ENCODE assay signal across 23 cellular contexts in genomic region chr19:41318696-41319499, GRCh38. TPM values are rescaled to one million over a fixed set of nuclear protein-coding genes. Genes with fewer than 3 reads are reported as not detected.
A peak's percentile ranks its signal among the peaks of the same experiment; 100 is the strongest.
DNase-seq lines count a peak whose midpoint lies in the region; ATAC-seq, FAIRE-seq and TF ChIP-seq lines count a peak whose summit lies in the region.
"Had no signal": no experiment of that assay in that cellular context is flagged by ENCODE, and none has a peak within 500 bp of the region (broad histone marks: within the 10 kb centered on the region; RNA-seq: fewer than 3 reads in every experiment).

No MANE protein-coding gene starts in this region.

- no peak for FAIRE-seq in astrocyte (lab: Jason Lieb, UNC)
- FAIRE-seq: endothelial cell of umbilical vein had no signal

- no peak overlapping the region for H3K4me2 ChIP-seq in IMR-90 (ENCODE audit: low read depth, low read length)
- no peak overlapping the region for H3K4me2 ChIP-seq in astrocyte (ENCODE audit: low read length)
- H3K4me2 ChIP-seq: GM23338 had no signal

- no peak overlapping the region for H2BK5ac ChIP-seq in IMR-90 (ENCODE audit: low read depth, low read length, poor library complexity, severe bottlenecking)

- no peak overlapping the region for H4K91ac ChIP-seq in IMR-90 (ENCODE audit: insufficient read depth, low read depth, low read length)

- peak in 1 of 5 donors; percentile 41 for DNase-seq in CD4-positive, alpha-beta memory T cell
- no peak for DNase-seq in IMR-90
- DNase-seq in astrocyte (ENCODE audit: low read depth): no peak
- no peak for DNase-seq in naive B cell
- no peak for DNase-seq in RKO (ENCODE audit: low spot score)
- DNase-seq in activated T-helper 1 cell treated with anti-CD3 and anti-CD28 coated beads, Interleukin-12 subunit alpha, Interleukin-12 subunit beta, Interleukin-2, Interleukin-4 antibody, amounts not matched to agents 30 ng/mL and 10 ng/mL and 1 ng/mL, durations not matched to agents 14 hours and 24 hours and 36 hours (ENCODE audit: low spot score): no peak
- DNase-seq: activated effector memory CD4-positive, alpha-beta T cell treated with anti-CD3 and anti-CD28 coated beads, Interleukin-2, amount 50 U/mL, for 16 hours; amygdala; COR-L47; dermis blood vessel endothelial cell; left ventricle myocardium inferior; NCI-H1092 treated with DMSO at 0.1 percent for 48 hours; NCI-H2029; NCI-H226; PC-3; stimulated activated CD4-positive, alpha-beta T cell treated with anti-CD3 and anti-CD28 coated beads, Interleukin-2, amount 100 ng/mL, for 24 hours; stimulated activated naive CD4-positive, alpha-beta T cell treated with Interleukin-2 at 50 U/mL for 16 hours; tibial artery had no signal

- no peaks in the 10 kb centered on the region for H3K27me3 Mint-ChIP-seq in CD4-positive, alpha-beta memory T cell
- no peaks in the 10 kb centered on the region for H3K27me3 Mint-ChIP-seq in astrocyte (ENCODE audit: low read depth, unreplicated experiment)
- H3K27me3 Mint-ChIP-seq in naive B cell: no peaks in the 10 kb centered on the region
- no peaks in the 10 kb centered on the region for H3K27me3 Mint-ChIP-seq in activated T-helper 1 cell treated with anti-CD3 and anti-CD28 coated beads, Interleukin-12 subunit alpha, Interleukin-12 subunit beta, Interleukin-2, Interleukin-4 antibody, amounts not matched to agents 30 ng/mL and 10 ng/mL and 1 ng/mL, durations not matched to agents 14 hours and 24 hours and 36 hours (ENCODE audit: insufficient read depth)

- H2BK120ac ChIP-seq in IMR-90 (ENCODE audit: low read depth, low read length): no peak overlapping the region

- H3K9ac ChIP-seq in IMR-90 (ENCODE audit: low read depth, low read length) (no peak overlapping the region), astrocyte (ENCODE audit: low read length) (no peak overlapping the region)

- H4K5ac ChIP-seq in IMR-90 (ENCODE audit: low read depth, low read length): no peak overlapping the region

- ATAC-seq in IMR-90 (ENCODE audit: low read depth) (no peak), naive B cell (ENCODE audit: low read depth in 2 of 2) (no peak), GM18520 (IDR thresholded peaks at IDR 0.05; ENCODE audit: unreplicated experiment) (no peak), GM21786 (IDR thresholded peaks at IDR 0.05; ENCODE audit: unreplicated experiment) (no peak)
- ATAC-seq: GM23338, PC-3 had no signal

- no peak overlapping the region for H4K8ac ChIP-seq in IMR-90 (ENCODE audit: low read depth in 2 of 2, low read length in 2 of 2)

- H4K20me1 ChIP-seq in IMR-90 (ENCODE audit: insufficient read depth, low read length) (peaks cover 46% of the 10 kb centered on the region), astrocyte (ENCODE audit: insufficient read depth, low read length) (peaks cover 53% of the 10 kb centered on the region)

- peaks cover 4% of the 10 kb centered on the region for H3K4me1 ChIP-seq in CD4-positive, alpha-beta memory T cell (ENCODE audit: insufficient read depth, low read length)
- peaks cover 21% of the 10 kb centered on the region for H3K4me1 ChIP-seq in IMR-90 (ENCODE audit: control insufficient read depth, insufficient read depth, low read length)
- H3K4me1 ChIP-seq in astrocyte (ENCODE audit: insufficient read depth, low read length): peaks cover 32% of the 10 kb centered on the region

- no peak for TF ChIP-seq RAD21 in IMR-90 (IDR thresholded peaks at IDR 0.05; ENCODE audit: low read length)

- CTCF ChIA-PET in CD4-positive, alpha-beta memory T cell (lab: Charles Lee; ENCODE audit: partially characterized antibody): interaction anchor here (1.2 kb wide), 1 partner anchor 10 kb away, joined by 3 read pairs; no protein-coding TSS in a partner anchor
- CTCF ChIA-PET in IMR-90 (lab: Yijun Ruan, JAX): no interaction called here

- H3K4me1 Mint-ChIP-seq in CD4-positive, alpha-beta memory T cell: peaks cover 11 to 61% (median 19%) of the 10 kb centered on the region in 4 donors
- H3K4me1 Mint-ChIP-seq in astrocyte (ENCODE audit: low read depth, unreplicated experiment) (peaks cover 30% of the 10 kb centered on the region), naive B cell (peaks cover 26 to 49% (median 47%) of the 10 kb centered on the region in 3 donors)
- peaks cover 11% of the 10 kb centered on the region for H3K4me1 Mint-ChIP-seq in activated T-helper 1 cell treated with anti-CD3 and anti-CD28 coated beads, Interleukin-12 subunit alpha, Interleukin-12 subunit beta, Interleukin-2, Interleukin-4 antibody, amounts not matched to agents 30 ng/mL and 10 ng/mL and 1 ng/mL, durations not matched to agents 14 hours and 24 hours and 36 hours (ENCODE audit: low read depth)

- H2AFZ ChIP-seq in IMR-90 (replicated peaks; ENCODE audit: low read length, poor library complexity): no peak overlapping the region
- H2AFZ ChIP-seq in astrocyte (ENCODE audit: low read depth, low read length): no peak overlapping the region
- H2AFZ ChIP-seq: GM23338 had no signal

- peak overlapping the region; percentile 29 to 87 (median 66) for H3K27ac Mint-ChIP-seq in CD4-positive, alpha-beta memory T cell
- H3K27ac Mint-ChIP-seq in astrocyte (ENCODE audit: unreplicated experiment) (peak overlapping the region; percentile 18), naive B cell (peak overlapping the region in 4 of 6 donors; percentile 56 to 77 (median 66))
- no peak overlapping the region for H3K27ac Mint-ChIP-seq in activated T-helper 1 cell treated with anti-CD3 and anti-CD28 coated beads, Interleukin-12 subunit alpha, Interleukin-12 subunit beta, Interleukin-2, Interleukin-4 antibody, amounts not matched to agents 30 ng/mL and 10 ng/mL and 1 ng/mL, durations not matched to agents 14 hours and 24 hours and 36 hours
- H3K27ac Mint-ChIP-seq: GM23338 had no signal

- no peak overlapping the region for H3K23ac ChIP-seq in IMR-90 (ENCODE audit: low read depth, low read length)

- H3K27me3 ChIP-seq in CD4-positive, alpha-beta memory T cell (ENCODE audit: insufficient read depth, low read length): no peaks in the 10 kb centered on the region
- H3K27me3 ChIP-seq in IMR-90 (ENCODE audit: control insufficient read depth, insufficient read depth, low read length) (no peaks in the 10 kb centered on the region), astrocyte (ENCODE audit: insufficient read depth, low read length) (no peaks in the 10 kb centered on the region)
- H3K27me3 ChIP-seq: tibial artery had no signal

- H3K14ac ChIP-seq in IMR-90 (replicated peaks; ENCODE audit: low read depth, low read length): no peak overlapping the region

- no peak overlapping the region for H3K27ac ChIP-seq in CD4-positive, alpha-beta memory T cell (ENCODE audit: low read depth, low read length)
- no peak overlapping the region for H3K27ac ChIP-seq in IMR-90 (ENCODE audit: insufficient read depth, low read length)
- no peak overlapping the region for H3K27ac ChIP-seq in astrocyte (ENCODE audit: low read depth, low read length)
- H3K27ac ChIP-seq: left ventricle myocardium inferior, skin epidermis, tibial artery had no signal

- in situ Hi-C loops in IMR-90 (cut with MboI; ENCODE audit: low sequenced_read_pairs): no loop called here

- H3K4ac ChIP-seq in IMR-90 (ENCODE audit: low read depth, low read length): no peak overlapping the region

- H3K36me3 ChIP-seq in CD4-positive, alpha-beta memory T cell (ENCODE audit: insufficient read depth, low read length): peaks cover 66% of the 10 kb centered on the region
- H3K36me3 ChIP-seq in IMR-90 (ENCODE audit: control insufficient read depth, insufficient read depth, low read length): peaks cover 51% of the 10 kb centered on the region
- H3K36me3 ChIP-seq in astrocyte (ENCODE audit: insufficient read depth, low read length): peaks cover 20% of the 10 kb centered on the region

- dilution Hi-C loops in IMR-90 (cut with HindIII; ENCODE audit: low sequenced_read_pairs, unreplicated experiment): no loop called here

- intact Hi-C loops in CD4-positive, alpha-beta memory T cell (cut with micrococcal nuclease): no loop called here
- intact Hi-C loops in IMR-90 (cut with micrococcal nuclease): no loop called here
- intact Hi-C loops in activated T-helper 1 cell treated with anti-CD3 and anti-CD28 coated beads, Interleukin-12 subunit alpha, Interleukin-12 subunit beta, Interleukin-2, Interleukin-4 antibody, amounts not matched to agents 30 ng/mL and 10 ng/mL and 1 ng/mL, durations not matched to agents 14 hours and 24 hours and 36 hours (cut with micrococcal nuclease): no loop called here

- no peak overlapping the region for H2BK15ac ChIP-seq in IMR-90 (ENCODE audit: low read depth, low read length)

- no peak overlapping the region for H3K18ac ChIP-seq in IMR-90 (ENCODE audit: low read depth, low read length)

- peaks cover 0 to 5% (median 0%) of the 10 kb centered on the region in 8 donors for H3K9me3 Mint-ChIP-seq in CD4-positive, alpha-beta memory T cell
- H3K9me3 Mint-ChIP-seq in astrocyte (ENCODE audit: unreplicated experiment): no peaks in the 10 kb centered on the region
- no peaks in the 10 kb centered on the region for H3K9me3 Mint-ChIP-seq in naive B cell
- H3K9me3 Mint-ChIP-seq in activated T-helper 1 cell treated with anti-CD3 and anti-CD28 coated beads, Interleukin-12 subunit alpha, Interleukin-12 subunit beta, Interleukin-2, Interleukin-4 antibody, amounts not matched to agents 30 ng/mL and 10 ng/mL and 1 ng/mL, durations not matched to agents 14 hours and 24 hours and 36 hours: no peaks in the 10 kb centered on the region

- POLR2A ChIA-PET in CD4-positive, alpha-beta memory T cell (lab: Charles Lee; ENCODE audit: partially characterized antibody): interaction anchor here (2.0 to 2.1 kb wide), 2 partner anchors 9 to 34 kb away, joined by 7 to 10 read pairs; partner anchors contain the start of gene CCDC97
- POLR2A ChIA-PET in IMR-90 (lab: Charles Lee; ENCODE audit: unreplicated experiment): interaction anchor here (0.5 kb wide), 1 partner anchor 47 kb away, joined by 3 read pairs; no protein-coding TSS in a partner anchor

- H2BK20ac ChIP-seq in IMR-90 (ENCODE audit: low read depth, low read length): no peak overlapping the region

- no peak overlapping the region for H3K4me3 ChIP-seq in CD4-positive, alpha-beta memory T cell (ENCODE audit: low read length in 2 of 2)
- H3K4me3 ChIP-seq in IMR-90 (ENCODE audit: insufficient read depth, low read depth, low read length): no peak overlapping the region
- no peak overlapping the region for H3K4me3 ChIP-seq in astrocyte (ENCODE audit: insufficient read depth, low read depth, low read length)
- H3K4me3 ChIP-seq: GM23338, left ventricle myocardium inferior, skin epidermis, tibial artery had no signal

- H3K9me1 ChIP-seq in IMR-90 (ENCODE audit: insufficient read depth, low read length): peaks cover 17% of the 10 kb centered on the region

- H2AK5ac ChIP-seq in IMR-90 (ENCODE audit: low read depth, low read length): peak overlapping the region; percentile 56

- TF ChIP-seq POLR2A in IMR-90 (IDR thresholded peaks at IDR 0.05; ENCODE audit: low read depth, low read length): no peak

- peaks cover 32 to 76% of the 10 kb centered on the region in 2 donors for H3K36me3 Mint-ChIP-seq in CD4-positive, alpha-beta memory T cell
- H3K36me3 Mint-ChIP-seq in astrocyte (ENCODE audit: low read depth, unreplicated experiment): peaks cover 21% of the 10 kb centered on the region
- peaks cover 8 to 16% of the 10 kb centered on the region in 2 donors for H3K36me3 Mint-ChIP-seq in naive B cell
- peaks cover 52% of the 10 kb centered on the region for H3K36me3 Mint-ChIP-seq in activated T-helper 1 cell treated with anti-CD3 and anti-CD28 coated beads, Interleukin-12 subunit alpha, Interleukin-12 subunit beta, Interleukin-2, Interleukin-4 antibody, amounts not matched to agents 30 ng/mL and 10 ng/mL and 1 ng/mL, durations not matched to agents 14 hours and 24 hours and 36 hours (ENCODE audit: low read depth)

- H3K79me2 ChIP-seq in astrocyte (ENCODE audit: insufficient read depth, low read length): peaks cover 13% of the 10 kb centered on the region

- peak overlapping the region in 1 of 8 donors; percentile 49 for H3K4me3 Mint-ChIP-seq in CD4-positive, alpha-beta memory T cell
- H3K4me3 Mint-ChIP-seq in astrocyte (ENCODE audit: unreplicated experiment): no peak overlapping the region
- H3K4me3 Mint-ChIP-seq in naive B cell: peak overlapping the region in 1 of 8 donors; percentile 19
- no peak overlapping the region for H3K4me3 Mint-ChIP-seq in activated T-helper 1 cell treated with anti-CD3 and anti-CD28 coated beads, Interleukin-12 subunit alpha, Interleukin-12 subunit beta, Interleukin-2, Interleukin-4 antibody, amounts not matched to agents 30 ng/mL and 10 ng/mL and 1 ng/mL, durations not matched to agents 14 hours and 24 hours and 36 hours
- H3K4me3 Mint-ChIP-seq: GM23338 had no signal

- no TSS peak for BruUV-seq in IMR-90 (replicated peaks; lab: Mats Ljungman, UMichigan)

- H3K9me3 ChIP-seq in CD4-positive, alpha-beta memory T cell (ENCODE audit: control insufficient read depth in 1 of 2, low read length in 2 of 2): no peaks in the 10 kb centered on the region
- no peaks in the 10 kb centered on the region for H3K9me3 ChIP-seq in IMR-90 (ENCODE audit: control insufficient read depth, insufficient read depth, low read length)
- no peaks in the 10 kb centered on the region for H3K9me3 ChIP-seq in astrocyte (ENCODE audit: insufficient read depth, low read depth, low read length)
- H3K9me3 ChIP-seq: left ventricle myocardium inferior, tibial artery had no signal

- peak overlapping the region; percentile 16 for H2AK9ac ChIP-seq in IMR-90 (replicated peaks; ENCODE audit: low read depth, low read length, poor library complexity)

- TF ChIP-seq CTCF in IMR-90 (conservative IDR thresholded peaks at IDR 0.05; ENCODE audit: low read depth, low read length) (no peak), astrocyte (IDR thresholded peaks at IDR 0.05; ENCODE audit: insufficient read depth, low read depth, low read length) (no peak)

- peaks cover 22 to 66% of the 10 kb centered on the region in 2 experiments for H3K79me1 ChIP-seq in IMR-90 (ENCODE audit: low read depth in 1 of 2, low read length in 2 of 2)

- no peak overlapping the region for H3K56ac ChIP-seq in IMR-90 (ENCODE audit: extremely low read depth, insufficient read depth, low read length)

- WGBS in IMR-90 (ENCODE audit: extremely low coverage in 2 of 2, insufficient read length in 1 of 2), 2 experiments: 88% methylated on average over 15 of the region's 19 CpGs; no CpG with 5 or more reads in 1 of the 2 experiments

RNA-seq across cellular contexts. Expression of gene CCDC97, which starts 8.9 kb away (rescaled TPM):
- total RNA-seq in CD4-positive, alpha-beta memory T cell: 10 to 100 TPM; 56.4 to 61.4 TPM
- 10 to 100 TPM; 23.2 to 32.3 TPM for polyA plus RNA-seq in CD4-positive, alpha-beta memory T cell
- total RNA-seq in IMR-90 (2012; rRNA removed): 4.1 and 5.8 TPM in 2 replicates
- 11.0 and 11.9 TPM in 2 replicates for polyA plus RNA-seq in IMR-90 (2012; rRNA removed)
- 8.9 and 11.5 TPM in 2 replicates for polyA plus RNA-seq in IMR-90 (2012; cell fraction: cytosol; rRNA removed)
- 14.3 and 15.7 TPM in 2 replicates for polyA plus RNA-seq in IMR-90 (2012; cell fraction: nucleus; rRNA removed; ENCODE audit: low replicate concordance)
- total RNA-seq in astrocyte: 15.2 and 18.1 TPM in 2 replicates
- polyA plus RNA-seq in naive B cell (ENCODE audit: low read depth in 6 of 6): 10 to 100 TPM; 19.8 to 37.2 (median 31.7) TPM
- 35.3 and 36.1 TPM in 2 replicates for total RNA-seq in activated T-helper 1 cell treated with anti-CD3 and anti-CD28 coated beads, Interleukin-12 subunit alpha, Interleukin-12 subunit beta, Interleukin-2, Interleukin-4 antibody, amounts not matched to agents 30 ng/mL and 10 ng/mL and 1 ng/mL, durations not matched to agents 14 hours and 24 hours and 36 hours

RNA-seq across cellular contexts. Expression of gene TGFB1, which starts 34.8 kb away (rescaled TPM):
- total RNA-seq in CD4-positive, alpha-beta memory T cell: 100 to 1,000 TPM; 136 to 143 TPM
- 10 to 100 TPM; 28.1 to 83.7 TPM for polyA plus RNA-seq in CD4-positive, alpha-beta memory T cell
- total RNA-seq in IMR-90 (2012; rRNA removed) (3.2 and 3.9 TPM in 2 replicates), astrocyte (155 and 199 TPM in 2 replicates)
- polyA plus RNA-seq in IMR-90 (2012; rRNA removed) (26.7 and 27.8 TPM in 2 replicates), naive B cell (ENCODE audit: low read depth in 6 of 6) (10 to 100 TPM; 20.1 to 61.9 (median 35.4) TPM)
- 26.6 and 36.6 TPM in 2 replicates for polyA plus RNA-seq in IMR-90 (2012; cell fraction: cytosol; rRNA removed)
- polyA plus RNA-seq in IMR-90 (2012; cell fraction: nucleus; rRNA removed; ENCODE audit: low replicate concordance): 47.5 and 90.5 TPM in 2 replicates
- total RNA-seq in activated T-helper 1 cell treated with anti-CD3 and anti-CD28 coated beads, Interleukin-12 subunit alpha, Interleukin-12 subunit beta, Interleukin-2, Interleukin-4 antibody, amounts not matched to agents 30 ng/mL and 10 ng/mL and 1 ng/mL, durations not matched to agents 14 hours and 24 hours and 36 hours: 108 and 112 TPM in 2 replicates

RNA-seq across cellular contexts. Expression of gene B9D2, which starts 45.1 kb away (rescaled TPM):
- 10 to 100 TPM; 11.6 to 15.2 TPM for total RNA-seq in CD4-positive, alpha-beta memory T cell
- 10 to 100 TPM; 12.9 to 22.4 TPM for polyA plus RNA-seq in CD4-positive, alpha-beta memory T cell
- 4.7 and 6.1 TPM in 2 replicates for total RNA-seq in IMR-90 (2012; rRNA removed)
- 9.7 and 11.5 TPM in 2 replicates for polyA plus RNA-seq in IMR-90 (2012; rRNA removed)
- polyA plus RNA-seq in IMR-90 (2012; cell fraction: cytosol; rRNA removed): 10.3 and 13.1 TPM in 2 replicates
- 4.0 and 7.2 TPM in 2 replicates for polyA plus RNA-seq in IMR-90 (2012; cell fraction: nucleus; rRNA removed; ENCODE audit: low replicate concordance)
- 5.5 and 5.9 TPM in 2 replicates for total RNA-seq in astrocyte
- 10 to 100 TPM in 5 of 6 donors, 1 to 10 TPM in 1; 3.2 to 17.3 (median 14.3) TPM for polyA plus RNA-seq in naive B cell (ENCODE audit: low read depth in 6 of 6)
- 4.4 and 4.5 TPM in 2 replicates for total RNA-seq in activated T-helper 1 cell treated with anti-CD3 and anti-CD28 coated beads, Interleukin-12 subunit alpha, Interleukin-12 subunit beta, Interleukin-2, Interleukin-4 antibody, amounts not matched to agents 30 ng/mL and 10 ng/mL and 1 ng/mL, durations not matched to agents 14 hours and 24 hours and 36 hours

RNA-seq across cellular contexts. Expression of gene HNRNPUL1, which starts 54.7 kb away (rescaled TPM):
- 100 to 1,000 TPM; 300 TPM for total RNA-seq in CD4-positive, alpha-beta memory T cell
- 100 to 1,000 TPM in 1 of 2 donors, 10 to 100 TPM in 1; 37.8 to 110 TPM for polyA plus RNA-seq in CD4-positive, alpha-beta memory T cell
- total RNA-seq in IMR-90 (2012; rRNA removed): 50.7 and 56.1 TPM in 2 replicates
- polyA plus RNA-seq in IMR-90 (2012; rRNA removed): 67.3 and 68.1 TPM in 2 replicates
- 51.7 and 53.7 TPM in 2 replicates for polyA plus RNA-seq in IMR-90 (2012; cell fraction: cytosol; rRNA removed)
- polyA plus RNA-seq in IMR-90 (2012; cell fraction: nucleus; rRNA removed; ENCODE audit: low replicate concordance): 65.4 and 102 TPM in 2 replicates
- total RNA-seq in astrocyte: 164 and 174 TPM in 2 replicates
- 10 to 100 TPM; 26.2 to 85.3 (median 54.4) TPM for polyA plus RNA-seq in naive B cell (ENCODE audit: low read depth in 6 of 6)
- total RNA-seq in activated T-helper 1 cell treated with anti-CD3 and anti-CD28 coated beads, Interleukin-12 subunit alpha, Interleukin-12 subunit beta, Interleukin-2, Interleukin-4 antibody, amounts not matched to agents 30 ng/mL and 10 ng/mL and 1 ng/mL, durations not matched to agents 14 hours and 24 hours and 36 hours: 254 and 264 TPM in 2 replicates

RNA-seq across cellular contexts. Expression of gene TMEM91, which starts 57.4 kb away (rescaled TPM):
- 10 to 100 TPM; 14.3 to 16.1 TPM for total RNA-seq in CD4-positive, alpha-beta memory T cell
- 1 to 10 TPM; 4.8 to 4.9 TPM for polyA plus RNA-seq in CD4-positive, alpha-beta memory T cell
- 1.4 and 1.9 TPM in 2 replicates for total RNA-seq in IMR-90 (2012; rRNA removed)
- 4.8 and 5.5 TPM in 2 replicates for polyA plus RNA-seq in IMR-90 (2012; rRNA removed)
- polyA plus RNA-seq in IMR-90 (2012; cell fraction: cytosol; rRNA removed): 4.8 and 7.3 TPM in 2 replicates
- 28.2 and 31.9 TPM in 2 replicates for polyA plus RNA-seq in IMR-90 (2012; cell fraction: nucleus; rRNA removed; ENCODE audit: low replicate concordance)
- 7.4 and 8.9 TPM in 2 replicates for total RNA-seq in astrocyte
- polyA plus RNA-seq in naive B cell (ENCODE audit: low read depth in 6 of 6): 1 to 10 TPM in 5 of 6 donors, not detected in 1; 1.7 to 3.5 (median 2.2) TPM
- total RNA-seq in activated T-helper 1 cell treated with anti-CD3 and anti-CD28 coated beads, Interleukin-12 subunit alpha, Interleukin-12 subunit beta, Interleukin-2, Interleukin-4 antibody, amounts not matched to agents 30 ng/mL and 10 ng/mL and 1 ng/mL, durations not matched to agents 14 hours and 24 hours and 36 hours: 2.8 and 2.9 TPM in 2 replicates

Comparison
In these comparisons a context has a peak if more than half of its experiments do, and no peak if none do; other contexts are left out.
1. RNA of gene TGFB1, which starts 34.8 kb away (total RNA-seq): 155 to 199 TPM in astrocyte, 136 to 143 TPM in CD4-positive, alpha-beta memory T cell and 108 to 112 TPM in activated T-helper 1 cell treated with anti-CD3 and anti-CD28 coated beads, Interleukin-12 subunit alpha, Interleukin-12 subunit beta, Interleukin-2, Interleukin-4 antibody, amounts not matched to agents 30 ng/mL and 10 ng/mL and 1 ng/mL, durations not matched to agents 14 hours and 24 hours and 36 hours; 3.2 to 3.9 TPM in IMR-90; every median in the first group is over 10 times any median in the second.